23 cellular contexts compared by ENCODE assay signal in the genomic region with DNA sequence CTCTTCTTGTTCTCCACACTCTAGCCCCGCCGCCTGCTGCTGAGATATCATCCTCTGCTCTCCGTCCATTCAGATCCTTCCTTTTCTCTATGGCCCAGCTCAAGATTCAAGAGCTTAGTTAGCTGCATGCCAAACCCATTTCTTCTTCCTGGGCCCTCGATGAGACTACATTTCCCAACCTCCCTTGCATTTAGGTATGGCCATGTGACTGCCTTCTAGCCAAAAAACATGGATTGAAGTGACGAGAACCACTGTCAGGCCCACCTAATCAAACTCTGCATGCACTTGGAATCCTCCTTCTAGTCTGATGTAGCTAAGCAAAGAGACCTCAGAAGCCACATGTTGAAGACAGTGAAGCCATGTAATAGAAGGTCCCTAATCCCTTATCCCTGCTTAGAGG.
A peak's percentile ranks its signal among the peaks of the same experiment; 100 is the strongest.
DNase-seq lines count a peak whose midpoint lies in the region; ATAC-seq, FAIRE-seq and TF ChIP-seq lines count a peak whose summit lies in the region.
"Had no signal": no experiment of that assay in that cellular context is flagged by ENCODE, and none has a peak within 500 bp of the region (broad histone marks: within the 10 kb centered on the region; RNA-seq: fewer than 3 reads in every experiment).

No MANE protein-coding gene starts in this region.

- no peaks in the 10 kb centered on the region for H3K79me1 ChIP-seq in H1 (ENCODE audit: low read depth, low read length)
- no peaks in the 10 kb centered on the region for H3K79me1 ChIP-seq in mesendoderm (ENCODE audit: low read length)

- H3K4me1 Mint-ChIP-seq in GM23338: no peaks in the 10 kb centered on the region
- H3K4me1 Mint-ChIP-seq: CD4-positive, CD25-positive, alpha-beta regulatory T cell; IgD-negative memory B cell; T-helper 17 cell had no signal

- POLR2A ChIA-PET in H1 (lab: Charles Lee; ENCODE audit: partially characterized antibody): no interaction called here

- no peaks in the 10 kb centered on the region for H3K9me2 ChIP-seq in GM23338 (ENCODE audit: insufficient read depth)

- H3K9me3 ChIP-seq in H1 (ENCODE audit: insufficient read depth in 2 of 2, low read depth in 1 of 2, low read length in 1 of 2) (no peaks in the 10 kb centered on the region), HAP-1 (no peaks in the 10 kb centered on the region)
- H3K9me3 ChIP-seq: BE2C, MG63, SJSA1 had no signal

- H2BK15ac ChIP-seq in H1 (ENCODE audit: low read length) (no peak overlapping the region), mesendoderm (replicated peaks; ENCODE audit: low read depth) (no peak overlapping the region)

- H3K79me2 ChIP-seq in GM23338 (replicated peaks; ENCODE audit: insufficient read depth) (no peaks in the 10 kb centered on the region), H1 (ENCODE audit: control insufficient read depth in 1 of 2, insufficient read depth in 2 of 2, low read length in 2 of 2) (no peaks in the 10 kb centered on the region), mesendoderm (ENCODE audit: control insufficient read depth, insufficient read depth, low read length) (no peaks in the 10 kb centered on the region)

- no peaks in the 10 kb centered on the region for H3F3A ChIP-seq in GM23338 (replicated peaks; ENCODE audit: low read depth)

- no peak overlapping the region for H2BK5ac ChIP-seq in H1 (ENCODE audit: low read depth, low read length)
- H2BK5ac ChIP-seq in mesendoderm (ENCODE audit: low read length): no peak overlapping the region

- H3K4me1 ChIP-seq in GM23338 (ENCODE audit: insufficient read depth) (no peaks in the 10 kb centered on the region), H1 (replicated peaks in 1 of 4; ENCODE audit: control insufficient read depth in 3 of 4, insufficient read depth in 4 of 4, low read length in 3 of 4) (no peaks in the 10 kb centered on the region), mesendoderm (ENCODE audit: control insufficient read depth, low read depth, low read length) (no peaks in the 10 kb centered on the region), HAP-1 (no peaks in the 10 kb centered on the region)
- H3K4me1 ChIP-seq: BE2C had no signal

- no peak overlapping the region for H3K9ac ChIP-seq in H1 (replicated peaks in 1 of 4; ENCODE audit: extremely low read depth in 1 of 4, low read depth in 3 of 4, low read length in 3 of 4)
- no peak overlapping the region for H3K9ac ChIP-seq in mesendoderm (ENCODE audit: low read length)

- no peaks in the 10 kb centered on the region for H3K23me2 ChIP-seq in H1 (ENCODE audit: low read depth, low read length)

- H2AK5ac ChIP-seq in H1 (ENCODE audit: low read depth, low read length): no peak overlapping the region
- H2AK5ac ChIP-seq in mesendoderm (ENCODE audit: low read length): no peak overlapping the region

- peak; percentile 45 for FAIRE-seq in H1 (lab: Jason Lieb, UNC)
- FAIRE-seq: A204.1 had no signal

- DNase-seq in GM23338 (ENCODE audit: low spot score) (peak; percentile 64), NCI-H82 (lab: John Stamatoyannopoulos, UW) (peak; percentile 63), H1 (ENCODE audit: low read depth in 1 of 2, low spot score in 2 of 2) (no peak), mesendoderm (peak; percentile 42), GM13977 (ENCODE audit: low spot score) (no peak), HAP-1 (ENCODE audit: low spot score in 2 of 2) (no peak), Right ventricle myocardium superior (no peak)
- DNase-seq: BE2C; CD4-positive, CD25-positive, alpha-beta regulatory T cell; DMS79; MG63; NCI-H1417; NCI-H1694 treated with DMSO at 0.1 percent for 48 hours; NCI-H2081 treated with DMSO at 0.1 percent for 48 hours; NCI-H446; NCI-H526 treated with DMSO at 0.1 percent for 48 hours; NK-92 treated with Interleukin-12 subunit alpha and Interleukin-12 subunit beta, amount 100 ng/mL, for 24 hours; SW 1271; T-helper 17 cell had no signal

- TF ChIP-seq CTCF in GM23338 (conservative IDR thresholded peaks at IDR 0.05; ENCODE audit: low read depth in 2 of 2): no peak
- no peak for TF ChIP-seq CTCF in H1 (IDR thresholded peaks at IDR 0.05; ENCODE audit: control extremely low read depth in 1 of 3, insufficient read depth in 1 of 3, low read depth in 1 of 3, low read length in 3 of 3)
- no peak for TF ChIP-seq CTCF in GM13977 (IDR thresholded peaks at IDR 0.05; ENCODE audit: extremely low read depth, insufficient read depth, missing control alignments)

- no peak overlapping the region for H4K91ac ChIP-seq in H1 (replicated peaks; ENCODE audit: insufficient read length, low read length)

- H3K14ac ChIP-seq in H1 (ENCODE audit: insufficient read length): no peak overlapping the region

- H3K36me3 Mint-ChIP-seq in GM23338 (ENCODE audit: low read depth): no peaks in the 10 kb centered on the region
- H3K36me3 Mint-ChIP-seq: CD4-positive, CD25-positive, alpha-beta regulatory T cell; IgD-negative memory B cell had no signal

- H3K18ac ChIP-seq in H1 (ENCODE audit: extremely low read depth, low read length) (no peak overlapping the region), mesendoderm (ENCODE audit: low read length) (no peak overlapping the region)

- H2BK120ac ChIP-seq in H1 (replicated peaks; ENCODE audit: low read depth, low read length): no peak overlapping the region
- H2BK120ac ChIP-seq in mesendoderm (ENCODE audit: low read depth, low read length): no peak overlapping the region

- no peak overlapping the region for H3K4me3 Mint-ChIP-seq in GM23338
- H3K4me3 Mint-ChIP-seq: CD4-positive, CD25-positive, alpha-beta regulatory T cell; IgD-negative memory B cell; T-helper 17 cell had no signal

- TF ChIP-seq RAD21 in H1 (IDR thresholded peaks at IDR 0.05 in 1 of 2, conservative IDR thresholded peaks at IDR 0.05 in 1 of 2; ENCODE audit: low read depth in 2 of 2, low read length in 2 of 2): no peak

- H3K4me2 ChIP-seq in GM23338 (no peak overlapping the region), H1 (ENCODE audit: insufficient read depth in 1 of 2, low read depth in 2 of 2, low read length in 2 of 2) (no peak overlapping the region), mesendoderm (ENCODE audit: low read length) (no peak overlapping the region)

- no peak overlapping the region for H2BK12ac ChIP-seq in H1 (ENCODE audit: low read depth, low read length)

- H3K27me3 Mint-ChIP-seq in GM23338 (ENCODE audit: insufficient read depth, low read depth, poor library complexity): peaks cover 4% of the 10 kb centered on the region

- CTCF ChIA-PET in H1 (lab: Charles Lee; ENCODE audit: partially characterized antibody): interaction anchor here (0.7 to 1.4 kb wide), 3 partner anchors 16 to 131 kb away, joined by 3 to 4 read pairs (median 3); no protein-coding TSS in a partner anchor

- H3K27ac ChIP-seq in GM23338 (ENCODE audit: low read depth) (no peak overlapping the region), H1 (ENCODE audit: low read depth, low read length) (no peak overlapping the region), mesendoderm (ENCODE audit: low read depth, low read length) (no peak overlapping the region)
- H3K27ac ChIP-seq: SJSA1 had no signal

- H3K4me3 ChIP-seq in GM23338 (no peak overlapping the region), H1 (ENCODE audit: extremely low read depth in 1 of 4, insufficient read depth in 2 of 4, low read depth in 3 of 4, low read length in 4 of 4) (no peak overlapping the region), mesendoderm (ENCODE audit: low read length) (no peak overlapping the region), HAP-1 (no peak overlapping the region)
- H3K4me3 ChIP-seq: MG63, SJSA1 had no signal

- no peak for TF ChIP-seq EP300 in H1 (IDR thresholded peaks at IDR 0.05; ENCODE audit: borderline replicate concordance in 1 of 2, low read depth in 2 of 2, low read length in 2 of 2)

- H3K9me3 Mint-ChIP-seq in GM23338: no peaks in the 10 kb centered on the region
- H3K9me3 Mint-ChIP-seq: IgD-negative memory B cell had no signal

- H3K36me3 ChIP-seq in GM23338 (ENCODE audit: insufficient read depth) (no peaks in the 10 kb centered on the region), H1 (ENCODE audit: control insufficient read depth in 2 of 4, insufficient read depth in 4 of 4, low read length in 3 of 4) (no peaks in the 10 kb centered on the region), mesendoderm (ENCODE audit: control insufficient read depth, insufficient read depth, low read length) (no peaks in the 10 kb centered on the region), HAP-1 (replicated peaks) (no peaks in the 10 kb centered on the region)
- H3K36me3 ChIP-seq: BE2C, MG63, SJSA1 had no signal

- H4K5ac ChIP-seq in H1 (ENCODE audit: insufficient read length, low read depth, low read length) (no peak overlapping the region), mesendoderm (ENCODE audit: low read length) (no peak overlapping the region)

- ATAC-seq in GM23338 (peak; percentile 89), Right ventricle myocardium superior (ENCODE audit: poor library complexity) (no peak)
- ATAC-seq: HCT116, T-helper 17 cell had no signal

- peak overlapping the region; percentile 80; the same call in 1 of the 2 replicates for H2AFZ ChIP-seq in GM23338
- H2AFZ ChIP-seq in H1 (ENCODE audit: low read length): peak overlapping the region; percentile 93

- no peak overlapping the region for H3K23ac ChIP-seq in H1 (ENCODE audit: insufficient read length)
- H3K23ac ChIP-seq in mesendoderm (ENCODE audit: low read length): no peak overlapping the region

- no peak overlapping the region for H3K27ac Mint-ChIP-seq in GM23338
- H3K27ac Mint-ChIP-seq: CD4-positive, CD25-positive, alpha-beta regulatory T cell; IgD-negative memory B cell; T-helper 17 cell had no signal

- no peak overlapping the region for H3K56ac ChIP-seq in H1 (replicated peaks; ENCODE audit: insufficient read length, low read depth, low read length)
- no peak overlapping the region for H3K56ac ChIP-seq in mesendoderm (ENCODE audit: low read length)

- in situ Hi-C loops in GM13977 (cut with MboI; ENCODE audit: low pct_unique_long_range_greater_than_20kb, low sequenced_read_pairs, unreplicated experiment): no loop called here
- in situ Hi-C loops in HAP-1 (cut with MboI; ENCODE audit: low sequenced_read_pairs): no loop called here

- H3K4ac ChIP-seq in H1 (replicated peaks; ENCODE audit: insufficient read length, low read depth, low read length) (no peak overlapping the region), mesendoderm (ENCODE audit: low read depth, low read length) (no peak overlapping the region)

- WGBS in H1 (ENCODE audit: extremely low coverage in 1 of 2, insufficient coverage in 1 of 2, insufficient read length in 1 of 2, insufficient replicate concordance in 2 of 2, low coverage in 1 of 2, low lambda C conversion rate in 2 of 2, missing lambda C conversion rate in 1 of 2), 2 experiments: 76% methylated on average over 5 of the region's 5 CpGs; no CpG with 5 or more reads in 1 of the 2 experiments
- WGBS in mesendoderm (ENCODE audit: extremely low coverage, insufficient coverage, low lambda C conversion rate): no CpG with 5 or more reads among the region's 5 CpGs

- TF ChIP-seq POLR2A in H1 (IDR thresholded peaks at IDR 0.05; ENCODE audit: control extremely low read depth in 1 of 2, low read depth in 2 of 2, low read length in 2 of 2): no peak

- intact Hi-C loops in Right ventricle myocardium superior (cut with DNase I): no loop called here

- H4K20me1 ChIP-seq in GM23338 (replicated peaks; ENCODE audit: insufficient read depth) (no peaks in the 10 kb centered on the region), H1 (replicated peaks in 1 of 2; ENCODE audit: control insufficient read depth in 1 of 2, insufficient read depth in 2 of 2, low read length in 2 of 2) (peaks cover 0 to 1% of the 10 kb centered on the region in 2 experiments)

- H4K8ac ChIP-seq in H1 (ENCODE audit: extremely low read depth, insufficient read depth, low read length) (no peak overlapping the region), mesendoderm (ENCODE audit: low read depth, low read length) (no peak overlapping the region)

- H3K27me3 ChIP-seq in GM23338 (ENCODE audit: insufficient read depth) (no peaks in the 10 kb centered on the region), H1 (replicated peaks in 1 of 4; ENCODE audit: control insufficient read depth in 3 of 4, extremely low read depth in 1 of 4, insufficient read depth in 3 of 4, low read length in 3 of 4) (no peaks in the 10 kb centered on the region), mesendoderm (ENCODE audit: insufficient read depth, low read length, poor library complexity) (no peaks in the 10 kb centered on the region), HAP-1 (ENCODE audit: low read depth) (peaks cover 4% of the 10 kb centered on the region; the same call in 1 of the 2 replicates)
- H3K27me3 ChIP-seq: BE2C, MG63 had no signal

- no peak overlapping the region for H2BK20ac ChIP-seq in H1 (ENCODE audit: low read length)

Comparison
In these comparisons a context has a peak if more than half of its experiments do, and no peak if none do; other contexts are left out.
1. DNase-seq: peak in GM23338 (single experiment), NCI-H82 (single experiment) and mesendoderm (single experiment); none in H1 (0 of 2), GM13977 (single experiment), HAP-1 (0 of 2) and Right ventricle myocardium superior (single experiment).